ENCODE assay signal across 11 cellular contexts in the genomic region with DNA sequence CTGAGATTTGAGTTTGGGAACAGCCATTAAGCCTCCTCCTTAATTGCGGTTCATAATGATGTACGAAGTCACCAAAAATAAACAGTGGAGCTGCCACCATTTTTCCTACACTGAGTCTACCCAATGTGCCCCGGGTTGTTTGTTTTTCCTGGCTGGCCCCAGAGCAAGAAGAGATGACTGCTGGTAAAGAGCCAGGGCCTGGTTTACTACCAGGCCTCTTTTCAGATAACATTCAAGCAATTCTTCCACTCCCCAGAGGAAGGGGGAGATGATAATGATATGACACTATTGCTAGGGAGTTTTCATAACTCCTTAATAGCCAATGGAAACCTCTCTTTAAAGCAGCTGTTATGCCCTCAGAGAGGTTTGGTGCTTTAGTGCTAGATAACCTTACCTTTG. TPM values are rescaled to one million over a fixed set of nuclear protein-coding genes. Genes with fewer than 3 reads are reported as not detected.
DNase-seq lines count a peak whose midpoint lies in the region; ATAC-seq, FAIRE-seq and TF ChIP-seq lines count a peak whose summit lies in the region.
"Had no signal": no experiment of that assay in that cellular context is flagged by ENCODE, and none has a peak within 500 bp of the region (broad histone marks: within the 10 kb centered on the region; RNA-seq: fewer than 3 reads in every experiment).

No MANE protein-coding gene starts in this region.

- 46% methylated on average over 2 of the region's 3 CpGs for WGBS in mesenchymal stem cell

- intact Hi-C loops in Panc1 (cut with micrococcal nuclease; ENCODE audit: unreplicated experiment) (no loop called here), upper lobe of right lung (cut with DNase I) (no loop called here)

- peak; percentile 41; the same call in 1 of the 2 replicates for ATAC-seq in Panc1
- ATAC-seq in upper lobe of right lung = peak; percentile 13
- ATAC-seq in HG03571 (IDR thresholded peaks at IDR 0.05; ENCODE audit: unreplicated experiment) = no peak
- ATAC-seq: gastrocnemius medialis had no signal

- no peak overlapping the region for H3K23ac ChIP-seq in mesenchymal stem cell (ENCODE audit: low read length in 2 of 2)

- H3K14ac ChIP-seq in mesenchymal stem cell (ENCODE audit: low read length in 2 of 2) = no peak overlapping the region

- H3K4me2 ChIP-seq in mesenchymal stem cell (ENCODE audit: low read length, poor library complexity, severe bottlenecking) = no peak overlapping the region

- TF ChIP-seq POLR2A in erythroblast (IDR thresholded peaks at IDR 0.05; ENCODE audit: low read length) = no peak

- H3K18ac ChIP-seq in mesenchymal stem cell (ENCODE audit: low read depth in 1 of 2, low read length in 2 of 2) = no peak overlapping the region

- no peak overlapping the region for H2BK120ac ChIP-seq in mesenchymal stem cell (ENCODE audit: low read depth, low read length)

- no peak overlapping the region for H2BK5ac ChIP-seq in mesenchymal stem cell (ENCODE audit: low read depth, low read length, poor library complexity, severe bottlenecking)

- peaks cover 6% of the 10 kb centered on the region for H3K36me3 ChIP-seq in Panc1 (ENCODE audit: control insufficient read depth, insufficient read depth, low read length)
- peaks cover 34 to 61% of the 10 kb centered on the region in 2 experiments for H3K36me3 ChIP-seq in mesenchymal stem cell (ENCODE audit: control insufficient read depth in 1 of 2, insufficient read depth in 2 of 2, low read depth in 1 of 2, low read length in 2 of 2)
- peaks cover 59% of the 10 kb centered on the region for H3K36me3 ChIP-seq in upper lobe of right lung

- H3K27ac ChIP-seq in Panc1 (ENCODE audit: low read length) (no peak overlapping the region), mesenchymal stem cell (ENCODE audit: low read length, poor library complexity, severe bottlenecking) (no peak overlapping the region), upper lobe of right lung (peak overlapping the region; percentile 70)
- H3K27ac ChIP-seq: gastrocnemius medialis had no signal

- no peak overlapping the region for H3K4ac ChIP-seq in mesenchymal stem cell (ENCODE audit: low read depth in 1 of 2, low read length in 2 of 2)

- POLR2A ChIA-PET in Panc1 (lab: Charles Lee) = no interaction called here

- H3K4me3 ChIP-seq in Panc1 (ENCODE audit: low read depth in 2 of 2, low read length in 2 of 2) (no peak overlapping the region), mesenchymal stem cell (ENCODE audit: insufficient read depth in 1 of 2, low read depth in 1 of 2, low read length in 2 of 2) (no peak overlapping the region), upper lobe of right lung (no peak overlapping the region)
- H3K4me3 ChIP-seq: breast epithelium, gastrocnemius medialis, tibial nerve had no signal

- no peak for FAIRE-seq in frontal cortex (lab: Jason Lieb, UNC)

- H4K91ac ChIP-seq in mesenchymal stem cell (ENCODE audit: low read length) = no peak overlapping the region

- H2AK5ac ChIP-seq in mesenchymal stem cell (ENCODE audit: low read length, severe bottlenecking) = no peak overlapping the region

- no peak overlapping the region for H3K9ac ChIP-seq in mesenchymal stem cell (ENCODE audit: low read length)

- H3K27me3 ChIP-seq in Panc1 (ENCODE audit: control insufficient read depth, insufficient read depth, low read length) (no peaks in the 10 kb centered on the region), mesenchymal stem cell (ENCODE audit: control insufficient read depth in 1 of 2, insufficient read depth in 1 of 2, low read length in 2 of 2) (no peaks in the 10 kb centered on the region), upper lobe of right lung (no peaks in the 10 kb centered on the region)
- H3K27me3 ChIP-seq: breast epithelium, gastrocnemius medialis, tibial nerve had no signal

- CTCF ChIA-PET in Panc1 (lab: Charles Lee) = no interaction called here

- no peak overlapping the region for H2AFZ ChIP-seq in mesenchymal stem cell (ENCODE audit: low read depth, low read length)

- in situ Hi-C loops in Panc1 (cut with HindIII; ENCODE audit: low pct_unique_long_range_greater_than_20kb, low sequenced_read_pairs) = no loop called here

- H2BK12ac ChIP-seq in mesenchymal stem cell (ENCODE audit: low read length in 2 of 2) = no peak overlapping the region

- H3K4me1 ChIP-seq in Panc1 (ENCODE audit: control insufficient read depth, insufficient read depth, low read length) = peaks cover 4% of the 10 kb centered on the region; the same call in 1 of the 2 replicates
- H3K4me1 ChIP-seq in mesenchymal stem cell (ENCODE audit: control insufficient read depth, insufficient read depth, low read depth, low read length) = peaks cover 6% of the 10 kb centered on the region
- H3K4me1 ChIP-seq in upper lobe of right lung = no peaks in the 10 kb centered on the region
- H3K4me1 ChIP-seq: breast epithelium, gastrocnemius medialis had no signal

- TF ChIP-seq CTCF in Panc1 (IDR thresholded peaks at IDR 0.05) (no peak), upper lobe of right lung (IDR thresholded peaks at IDR 0.05) (no peak)

- H3K9me3 ChIP-seq in Panc1 (ENCODE audit: control insufficient read depth, insufficient read depth, low read depth, low read length) (no peaks in the 10 kb centered on the region), mesenchymal stem cell (ENCODE audit: control insufficient read depth, low read length) (no peaks in the 10 kb centered on the region), upper lobe of right lung (no peaks in the 10 kb centered on the region)
- H3K9me3 ChIP-seq: breast epithelium, gastrocnemius medialis, tibial nerve had no signal

- no peak overlapping the region for H4K8ac ChIP-seq in mesenchymal stem cell (ENCODE audit: low read length)

- BruUV-seq in Panc1 (replicated peaks; lab: Mats Ljungman, UMichigan) = no TSS peak

- DNase-seq in Panc1 (ENCODE audit: low read depth, low spot score) (no peak), erythroblast (lab: John Stamatoyannopoulos, UW) (peak; percentile 50 to 63), mesenchymal stem cell (peak; percentile 75), upper lobe of right lung (no peak), frontal cortex (ENCODE audit: low spot score in 2 of 2) (no peak), DMS53 treated with DMSO at 0.1 percent for 48 hours (lab: John Stamatoyannopoulos, UW; ENCODE audit: unreplicated experiment) (no peak)
- DNase-seq: gastrocnemius medialis; stimulated activated CD4-positive, alpha-beta T cell treated with anti-CD3 and anti-CD28 coated beads, Interleukin-2, amount 100 ng/mL, for 24 hours had no signal

- no peak overlapping the region for H2BK15ac ChIP-seq in mesenchymal stem cell (ENCODE audit: low read depth, poor library complexity, severe bottlenecking)

- peaks cover 16% of the 10 kb centered on the region for H3K79me1 ChIP-seq in mesenchymal stem cell (replicated peaks; ENCODE audit: low read length, poor library complexity, severe bottlenecking)

RNA-seq across cellular contexts. Expression of a gene that starts 42.3 kb away (rescaled TPM):
- total RNA-seq in Panc1 (2021; ENCODE audit: unreplicated experiment) (19.6 TPM), upper lobe of right lung (17.8 TPM), frontal cortex (32.2 TPM)
- 15.7 TPM for polyA plus RNA-seq in Panc1 (2012; ENCODE audit: insufficient read length)
- polyA plus RNA-seq in mesenchymal stem cell (2013, experiment 1 of 2) = 12.9 TPM
- polyA plus RNA-seq in mesenchymal stem cell (2013, experiment 2 of 2) = 13.5 TPM

RNA-seq across cellular contexts. Expression of a gene that starts 42.4 kb away (rescaled TPM):
- 30.8 TPM for total RNA-seq in Panc1 (2021; ENCODE audit: unreplicated experiment)
- polyA plus RNA-seq in Panc1 (2012; ENCODE audit: insufficient read length) = 17.4 TPM
- polyA plus RNA-seq in mesenchymal stem cell (2013, experiment 1 of 2) = 8.6 TPM
- polyA plus RNA-seq in mesenchymal stem cell (2013, experiment 2 of 2) = 10.1 TPM
- 23.3 TPM for total RNA-seq in upper lobe of right lung
- 12.6 TPM for total RNA-seq in frontal cortex

RNA-seq across cellular contexts. Expression of a gene that starts 44.3 kb away (rescaled TPM):
- total RNA-seq in Panc1 (2021; ENCODE audit: unreplicated experiment) (77.6 TPM), upper lobe of right lung (66.6 TPM), frontal cortex (79.1 TPM)
- 70.5 TPM for polyA plus RNA-seq in Panc1 (2012; ENCODE audit: insufficient read length)
- 58.3 TPM for polyA plus RNA-seq in mesenchymal stem cell (2013, experiment 1 of 2)
- polyA plus RNA-seq in mesenchymal stem cell (2013, experiment 2 of 2) = 50.3 TPM

Comparison
In these comparisons a context has a peak if more than half of its experiments do, and no peak if none do; other contexts are left out.
1. DNase-seq: peak in erythroblast (2 of 2) and mesenchymal stem cell (single experiment); none in Panc1 (single experiment), upper lobe of right lung (single experiment), frontal cortex (0 of 2) and DMS53 treated with DMSO at 0.1 percent for 48 hours (single experiment).